Comparison of ENCODE assay signal across 27 cellular contexts in the genomic region with DNA sequence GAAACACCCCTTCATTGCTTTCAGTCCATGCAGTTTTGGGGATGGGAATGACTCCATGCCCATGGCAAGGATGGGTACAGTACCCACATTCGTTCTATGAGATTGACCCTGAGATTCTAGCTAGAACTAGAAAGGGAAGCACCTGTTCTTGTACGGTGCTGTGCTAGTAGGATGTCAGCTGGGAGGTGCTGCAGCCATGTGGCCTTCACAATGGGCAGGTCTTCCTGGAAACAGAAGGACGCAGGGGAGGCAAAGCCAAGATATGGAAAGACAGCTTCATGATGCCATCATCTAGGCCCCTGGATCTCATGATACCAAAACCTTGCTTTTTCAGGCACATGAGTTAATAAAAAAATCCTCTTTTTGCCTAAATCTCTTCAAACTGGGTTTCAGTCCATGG. TPM values are rescaled to one million over a fixed set of nuclear protein-coding genes. Genes with fewer than 3 reads are reported as not detected.
"Had no signal": no experiment of that assay in that cellular context is flagged by ENCODE, and none has a peak within 500 bp of the region (broad histone marks: within the 10 kb centered on the region; RNA-seq: fewer than 3 reads in every experiment).

No MANE protein-coding gene starts in this region.

- H3K27ac ChIP-seq: ovary had no signal

- DNase-seq: activated CD4-positive, alpha-beta memory T cell treated with anti-CD3 and anti-CD28 coated beads, Interleukin-2, amount 10 ng/mL, durations not matched to agents 7 days and 5 days; activated CD4-positive, alpha-beta T cell treated with anti-CD3 and anti-CD28 coated beads for 48 hours; activated CD4-positive, CD25-positive, alpha-beta regulatory T cell; activated naive CD4-positive, alpha-beta T cell treated with anti-CD3 and anti-CD28 coated beads, Interleukin-2, amount 10 ng/mL, durations not matched to agents 7 days and 5 days; activated naive CD8-positive, alpha-beta T cell treated with anti-CD3 and anti-CD28 coated beads, Interleukin-2, amount 50 U/mL, for 24 hours; activated T-cell treated with anti-CD3 and anti-CD28 coated beads, Interleukin-2, amount 50 U/mL, for 1 hour; anterior cingulate cortex; brain microvascular endothelial cell; cerebellar nuclear complex; effector memory CD4-positive, alpha-beta T cell; esophagus squamous epithelium; hippocampal formation; left colon; naive B cell; ovary; stimulated activated CD4-positive, alpha-beta T cell treated with anti-CD3 and anti-CD28 coated beads, Interleukin-12 subunit alpha, Interleukin-12 subunit beta, amount 100 ng/mL, for 4 hours; stimulated activated CD4-positive, alpha-beta T cell treated with anti-CD3 and anti-CD28 coated beads, Interleukin-1b, Interleukin-23, amount 100 ng/mL, for 48 hours; stimulated activated CD8-positive, alpha-beta memory T cell treated with anti-CD3 and anti-CD28 coated beads, Interleukin-4, amount 100 ng/mL, for 48 hours; stimulated activated naive CD4-positive, alpha-beta T cell treated with Interleukin-2 at 50 U/mL for 16 hours; substantia nigra; T1000; trophoblast cell had no signal

- H3K4me3 Mint-ChIP-seq: activated CD4-positive, alpha-beta memory T cell treated with anti-CD3 and anti-CD28 coated beads, Interleukin-2, amount 10 ng/mL, durations not matched to agents 7 days and 5 days; activated naive CD4-positive, alpha-beta T cell treated with anti-CD3 and anti-CD28 coated beads, Interleukin-2, amount 10 ng/mL, durations not matched to agents 7 days and 5 days; activated naive CD8-positive, alpha-beta T cell treated with anti-CD3 and anti-CD28 coated beads, Interleukin-2, amount 50 U/mL, for 24 hours; dendritic cell treated with granulocyte-macrophage colony-stimulating factor and Interleukin-4, amounts not matched to agents 40 ng/mL and 50 ng/mL, for 4 days; naive B cell had no signal

- H3K4me1 Mint-ChIP-seq: activated CD4-positive, alpha-beta memory T cell treated with anti-CD3 and anti-CD28 coated beads, Interleukin-2, amount 10 ng/mL, durations not matched to agents 7 days and 5 days; activated naive CD4-positive, alpha-beta T cell treated with anti-CD3 and anti-CD28 coated beads, Interleukin-2, amount 10 ng/mL, durations not matched to agents 7 days and 5 days; activated naive CD8-positive, alpha-beta T cell treated with anti-CD3 and anti-CD28 coated beads, Interleukin-2, amount 50 U/mL, for 24 hours had no signal

- H3K36me3 ChIP-seq: brain microvascular endothelial cell, esophagus squamous epithelium, ovary had no signal

- H3K9me3 ChIP-seq: esophagus squamous epithelium, ovary had no signal

- H3K27ac Mint-ChIP-seq: activated CD4-positive, alpha-beta memory T cell treated with anti-CD3 and anti-CD28 coated beads, Interleukin-2, amount 10 ng/mL, durations not matched to agents 7 days and 5 days; activated naive CD4-positive, alpha-beta T cell treated with anti-CD3 and anti-CD28 coated beads, Interleukin-2, amount 10 ng/mL, durations not matched to agents 7 days and 5 days; activated naive CD8-positive, alpha-beta T cell treated with anti-CD3 and anti-CD28 coated beads, Interleukin-2, amount 50 U/mL, for 24 hours; dendritic cell treated with granulocyte-macrophage colony-stimulating factor and Interleukin-4, amounts not matched to agents 40 ng/mL and 50 ng/mL, for 4 days had no signal

- H3K36me3 Mint-ChIP-seq: activated naive CD4-positive, alpha-beta T cell treated with anti-CD3 and anti-CD28 coated beads, Interleukin-2, amount 10 ng/mL, durations not matched to agents 7 days and 5 days; naive B cell had no signal

- H3K9me3 Mint-ChIP-seq: activated CD4-positive, alpha-beta memory T cell treated with anti-CD3 and anti-CD28 coated beads, Interleukin-2, amount 10 ng/mL, durations not matched to agents 7 days and 5 days; activated naive CD4-positive, alpha-beta T cell treated with anti-CD3 and anti-CD28 coated beads, Interleukin-2, amount 10 ng/mL, durations not matched to agents 7 days and 5 days; activated naive CD8-positive, alpha-beta T cell treated with anti-CD3 and anti-CD28 coated beads, Interleukin-2, amount 50 U/mL, for 24 hours; dendritic cell treated with granulocyte-macrophage colony-stimulating factor and Interleukin-4, amounts not matched to agents 40 ng/mL and 50 ng/mL, for 4 days had no signal

- H3K27me3 ChIP-seq: brain microvascular endothelial cell, ovary had no signal

- H3K4me3 ChIP-seq: esophagus squamous epithelium, lung, ovary had no signal

RNA-seq across cellular contexts. Expression of a gene that starts 10.5 kb away (rescaled TPM):
- total RNA-seq: activated CD4-positive, alpha-beta memory T cell treated with anti-CD3 and anti-CD28 coated beads, Interleukin-2, amount 10 ng/mL, durations not matched to agents 7 days and 5 days; endothelial cell of umbilical vein; pulmonary artery endothelial cell; T-helper 1 cell treated with Interleukin-12 subunit alpha and Interleukin-12 subunit beta and Interleukin-4 antibody, amounts not matched to agents 30 ng/mL and 1 ng/mL, for 36 hours had no signal
- polyA plus RNA-seq: endothelial cell of umbilical vein had no signal
